ENCODE assay signal across 9 cellular contexts in genomic region chr2:75464348-75464946, GRCh38.
DNase-seq lines count a peak whose midpoint lies in the region; ATAC-seq and TF ChIP-seq lines count a peak whose summit lies in the region.
"Had no signal": no experiment of that assay in that cellular context is flagged by ENCODE, and none has a peak within 500 bp of the region (broad histone marks: within the 10 kb centered on the region; RNA-seq: fewer than 3 reads in every experiment).

No MANE protein-coding gene starts in this region.

- H3K27me3 ChIP-seq in left ventricle myocardium inferior (ENCODE audit: low read depth) (peaks cover 46% of the 10 kb centered on the region), OCI-LY3 (ENCODE audit: low read depth, low read length) (peaks cover 22% of the 10 kb centered on the region), thyroid gland (no peaks in the 10 kb centered on the region)

- H3K27ac ChIP-seq in left ventricle myocardium inferior (replicated peaks) = no peak overlapping the region
- H3K27ac ChIP-seq in OCI-LY3 (ENCODE audit: low read length) = no peak overlapping the region
- no peak overlapping the region for H3K27ac ChIP-seq in thyroid gland

- ATAC-seq in left cardiac atrium (no peak), HG02763 (IDR thresholded peaks at IDR 0.05; ENCODE audit: unreplicated experiment) (no peak), GM21786 (IDR thresholded peaks at IDR 0.05; ENCODE audit: unreplicated experiment) (no peak)

- no peak overlapping the region for H3K4me3 ChIP-seq in left ventricle myocardium inferior
- H3K4me3 ChIP-seq in OCI-LY3 (ENCODE audit: low read length) = no peak overlapping the region
- no peak overlapping the region for H3K4me3 ChIP-seq in fibroblast of the aortic adventitia (ENCODE audit: low read depth, low read length)
- H3K4me3 ChIP-seq in thyroid gland (replicated peaks in 1 of 3) = no peak overlapping the region

- H3K79me2 ChIP-seq in OCI-LY3 (ENCODE audit: low read length) = no peaks in the 10 kb centered on the region

- DNase-seq in left ventricle myocardium inferior = no peak
- no peak for DNase-seq in left cardiac atrium
- peak; percentile 69 for DNase-seq in fibroblast of the aortic adventitia (ENCODE audit: low read depth)
- DNase-seq in thyroid gland = peak; percentile 5 to 9
- no peak for DNase-seq in GM20000 (ENCODE audit: low spot score)
- DNase-seq: activated naive CD8-positive, alpha-beta T cell treated with anti-CD3 and anti-CD28 coated beads, Interleukin-2, amount 10 ng/mL, durations not matched to agents 7 days and 5 days had no signal

- no peaks in the 10 kb centered on the region for H3K4me1 ChIP-seq in left ventricle myocardium inferior
- peaks cover 5% of the 10 kb centered on the region; the same call in 1 of the 2 replicates for H3K4me1 ChIP-seq in OCI-LY3 (ENCODE audit: low read length)
- peaks cover 0 to 4% of the 10 kb centered on the region in 2 donors for H3K4me1 ChIP-seq in thyroid gland

- peak overlapping the region; percentile 21 for H3K4me2 ChIP-seq in OCI-LY3 (ENCODE audit: low read length)

- WGBS in thyroid gland, 2 donors = 37 to 41% methylated on average over 4 of the region's 4 CpGs

- no peak for TF ChIP-seq POLR2A in thyroid gland (IDR thresholded peaks at IDR 0.05)

- no peaks in the 10 kb centered on the region for H4K20me1 ChIP-seq in OCI-LY3 (ENCODE audit: insufficient read depth, low read length)

- intact Hi-C loops in left ventricle myocardium inferior (cut with micrococcal nuclease) (no loop called here), left cardiac atrium (cut with DNase I) (loop anchor here in 1 of 2 donors (10.0 kb wide), 1 partner anchor 150 kb away; no protein-coding TSS in a partner anchor), thyroid gland (cut with DNase I) (loop anchor here (5.0 kb wide), 2 partner anchors 148 to 163 kb away; no protein-coding TSS in a partner anchor)

- H2AFZ ChIP-seq in OCI-LY3 (ENCODE audit: low read depth, low read length) = peak overlapping the region; percentile 39; the same call in 1 of the 2 replicates

- TF ChIP-seq CTCF in left ventricle myocardium inferior (IDR thresholded peaks at IDR 0.05; ENCODE audit: borderline replicate concordance) (peak; percentile 73), OCI-LY3 (IDR thresholded peaks at IDR 0.05; ENCODE audit: low read depth, low read length) (peak; percentile 76), fibroblast of the aortic adventitia (IDR thresholded peaks at IDR 0.05; ENCODE audit: insufficient read depth, low read length) (peak; percentile 87), thyroid gland (IDR thresholded peaks at IDR 0.05) (peak; percentile 37 to 87 (median 72)), GM20000 (IDR thresholded peaks at IDR 0.05; ENCODE audit: extremely low read depth, missing control alignments) (no peak)

- no peak overlapping the region for H3K9ac ChIP-seq in OCI-LY3 (ENCODE audit: low read length)

- H3K9me3 ChIP-seq in left ventricle myocardium inferior (replicated peaks) (no peaks in the 10 kb centered on the region), OCI-LY3 (ENCODE audit: insufficient read depth, low read length) (no peaks in the 10 kb centered on the region), thyroid gland (no peaks in the 10 kb centered on the region)

- no peaks in the 10 kb centered on the region for H3K36me3 ChIP-seq in left ventricle myocardium inferior
- H3K36me3 ChIP-seq in OCI-LY3 (replicated peaks; ENCODE audit: low read depth, low read length) = no peaks in the 10 kb centered on the region
- no peaks in the 10 kb centered on the region for H3K36me3 ChIP-seq in thyroid gland

Comparison
In these comparisons a context has a peak if more than half of its experiments do, and no peak if none do; other contexts are left out.
1. DNase-seq: peak in fibroblast of the aortic adventitia (single experiment) and thyroid gland (2 of 2); none in left ventricle myocardium inferior (single experiment), left cardiac atrium (single experiment) and GM20000 (single experiment).